ENCODE assay signal across 23 cellular contexts in genomic region chr15:96087180-96087886, GRCh38.
DNase-seq lines count a peak whose midpoint lies in the region; ATAC-seq and TF ChIP-seq lines count a peak whose summit lies in the region.
"Had no signal": no experiment of that assay in that cellular context is flagged by ENCODE, and none has a peak within 500 bp of the region (broad histone marks: within the 10 kb centered on the region; RNA-seq: fewer than 3 reads in every experiment).

No MANE protein-coding gene starts in this region.

- WGBS in tibial nerve, 2 donors, result 15 to 24% methylated on average over 2 of the region's 2 CpGs

- H3K4me3 Mint-ChIP-seq in chondrocyte (ENCODE audit: unreplicated experiment), result no peak overlapping the region
- H3K4me3 Mint-ChIP-seq: activated CD8-positive, alpha-beta memory T cell treated with anti-CD3 and anti-CD28 coated beads, Interleukin-2, amount 10 ng/mL, durations not matched to agents 7 days and 5 days; B cell had no signal

- no peaks in the 10 kb centered on the region for H3K36me3 Mint-ChIP-seq in chondrocyte (ENCODE audit: low read depth)
- H3K36me3 Mint-ChIP-seq: activated CD8-positive, alpha-beta memory T cell treated with anti-CD3 and anti-CD28 coated beads, Interleukin-2, amount 10 ng/mL, durations not matched to agents 7 days and 5 days had no signal

- H3K27ac Mint-ChIP-seq in chondrocyte (ENCODE audit: unreplicated experiment), result peak overlapping the region; percentile 73
- H3K27ac Mint-ChIP-seq: activated CD8-positive, alpha-beta memory T cell treated with anti-CD3 and anti-CD28 coated beads, Interleukin-2, amount 10 ng/mL, durations not matched to agents 7 days and 5 days; B cell had no signal

- TF ChIP-seq CTCF in left ventricle myocardium inferior (IDR thresholded peaks at IDR 0.05; ENCODE audit: borderline replicate concordance) (no peak), chondrocyte (IDR thresholded peaks at IDR 0.05) (no peak), uterus (IDR thresholded peaks at IDR 0.05) (no peak), tibial nerve (IDR thresholded peaks at IDR 0.05) (no peak)

- peaks cover 1% of the 10 kb centered on the region for H3K9me3 Mint-ChIP-seq in chondrocyte (ENCODE audit: low read depth)

- intact Hi-C loops in left ventricle myocardium inferior (cut with micrococcal nuclease) (no loop called here), Right ventricle myocardium inferior (cut with DNase I) (no loop called here), uterus (cut with DNase I; ENCODE audit: low total_unique reads) (no loop called here)

- no peak for ATAC-seq in Right ventricle myocardium inferior
- no peak for ATAC-seq in GM18868 (IDR thresholded peaks at IDR 0.05; ENCODE audit: unreplicated experiment)
- no peak for ATAC-seq in GM19455 (IDR thresholded peaks at IDR 0.05; ENCODE audit: unreplicated experiment)
- ATAC-seq: activated CD8-positive, alpha-beta memory T cell treated with anti-CD3 and anti-CD28 coated beads, Interleukin-2, amount 10 ng/mL, durations not matched to agents 7 days and 5 days; body of pancreas; foreskin keratinocyte; Panc1 had no signal

- DNase-seq in left ventricle myocardium inferior (no peak), Right ventricle myocardium inferior (ENCODE audit: missing footprints) (no peak), chondrocyte (ENCODE audit: low spot score) (no peak), iPS-NIHi7 (ENCODE audit: extremely low spot score) (peak; percentile 62), uterus (no peak), tibial nerve (ENCODE audit: low spot score in 2 of 2) (no peak)
- DNase-seq: 8988T; activated CD4-positive, CD25-positive, alpha-beta regulatory T cell treated with anti-CD3 and anti-CD28 coated beads, Interleukin-2, amount 50 U/mL, for 72 hours; activated CD8-positive, alpha-beta memory T cell treated with anti-CD3 and anti-CD28 coated beads, Interleukin-2, amount 10 ng/mL, durations not matched to agents 7 days and 5 days; body of pancreas; colonic mucosa; COR-L47; foreskin keratinocyte; NCI-H146; NCI-H2171; NCI-H774; stomach; T1000 had no signal

- H3K4me3 ChIP-seq in left ventricle myocardium inferior (no peak overlapping the region), uterus (no peak overlapping the region), tibial nerve (no peak overlapping the region)
- H3K4me3 ChIP-seq: body of pancreas, colonic mucosa, stomach had no signal

- H3K36me3 ChIP-seq in left ventricle myocardium inferior (no peaks in the 10 kb centered on the region), uterus (no peaks in the 10 kb centered on the region), tibial nerve (peaks cover 0 to 5% (median 0%) of the 10 kb centered on the region in 3 donors)
- H3K36me3 ChIP-seq: colonic mucosa, stomach had no signal

- H3K27me3 Mint-ChIP-seq in chondrocyte (ENCODE audit: low read depth), result no peaks in the 10 kb centered on the region
- H3K27me3 Mint-ChIP-seq: B cell had no signal

- peaks cover 31% of the 10 kb centered on the region for H3K4me1 Mint-ChIP-seq in chondrocyte (ENCODE audit: low read depth)
- H3K4me1 Mint-ChIP-seq: activated CD8-positive, alpha-beta memory T cell treated with anti-CD3 and anti-CD28 coated beads, Interleukin-2, amount 10 ng/mL, durations not matched to agents 7 days and 5 days; B cell had no signal

- no peak for TF ChIP-seq EP300 in tibial nerve (IDR thresholded peaks at IDR 0.05)

- H3K27ac ChIP-seq in left ventricle myocardium inferior (replicated peaks) (peak overlapping the region; percentile 20), uterus (peak overlapping the region; percentile 5 to 26), tibial nerve (peak overlapping the region in 2 of 4 donors; percentile 45 to 52)
- H3K27ac ChIP-seq: body of pancreas, colonic mucosa, foreskin keratinocyte, parathyroid adenoma had no signal

- no peaks in the 10 kb centered on the region for H3K27me3 ChIP-seq in left ventricle myocardium inferior (ENCODE audit: low read depth)
- no peaks in the 10 kb centered on the region for H3K27me3 ChIP-seq in uterus
- H3K27me3 ChIP-seq in tibial nerve, result no peaks in the 10 kb centered on the region
- H3K27me3 ChIP-seq: body of pancreas, colonic mucosa, foreskin keratinocyte, stomach had no signal

- no peak for TF ChIP-seq POLR2A in uterus (IDR thresholded peaks at IDR 0.05)
- no peak for TF ChIP-seq POLR2A in tibial nerve (IDR thresholded peaks at IDR 0.05)

- H3K9me3 ChIP-seq in left ventricle myocardium inferior (replicated peaks), result no peaks in the 10 kb centered on the region
- no peaks in the 10 kb centered on the region for H3K9me3 ChIP-seq in uterus
- H3K9me3 ChIP-seq in tibial nerve, result no peaks in the 10 kb centered on the region
- H3K9me3 ChIP-seq: body of pancreas, colonic mucosa, stomach had no signal

- no peaks in the 10 kb centered on the region for H3K4me1 ChIP-seq in left ventricle myocardium inferior
- H3K4me1 ChIP-seq in uterus, result no peaks in the 10 kb centered on the region
- peaks cover 0 to 21% (median 2%) of the 10 kb centered on the region in 4 donors for H3K4me1 ChIP-seq in tibial nerve
- H3K4me1 ChIP-seq: body of pancreas, colonic mucosa, foreskin keratinocyte, parathyroid adenoma had no signal
